11 cellular contexts compared by ENCODE assay signal in genomic region chr15:57747206-57747605, GRCh38. TPM values are rescaled to one million over a fixed set of nuclear protein-coding genes. Genes with fewer than 3 reads are reported as not detected.
A peak's percentile ranks its signal among the peaks of the same experiment; 100 is the strongest.
DNase-seq lines count a peak whose midpoint lies in the region; ATAC-seq and TF ChIP-seq lines count a peak whose summit lies in the region.
"Had no signal": no experiment of that assay in that cellular context is flagged by ENCODE, and none has a peak within 500 bp of the region (broad histone marks: within the 10 kb centered on the region; RNA-seq: fewer than 3 reads in every experiment).

No MANE protein-coding gene starts in this region.

- H3K9me3 ChIP-seq in psoas muscle (no peaks in the 10 kb centered on the region), SK-N-SH (no peaks in the 10 kb centered on the region)
- H3K9me3 ChIP-seq: body of pancreas, Peyer's patch had no signal

- no peak overlapping the region for H3K27ac ChIP-seq in psoas muscle
- no peak overlapping the region for H3K27ac ChIP-seq in SK-N-SH (ENCODE audit: low read depth in 2 of 2, low read length in 1 of 2)
- H3K27ac ChIP-seq: body of pancreas, Peyer's patch had no signal

- no peaks in the 10 kb centered on the region for H3K79me2 ChIP-seq in SK-N-SH (ENCODE audit: insufficient read depth)

- H3F3A ChIP-seq in SK-N-SH (replicated peaks; ENCODE audit: insufficient read depth) = no peaks in the 10 kb centered on the region

- H3K27me3 ChIP-seq in psoas muscle (ENCODE audit: insufficient read depth in 3 of 3, low read length in 2 of 3) = no peaks in the 10 kb centered on the region
- H3K27me3 ChIP-seq in SK-N-SH (ENCODE audit: insufficient read depth) = no peaks in the 10 kb centered on the region
- H3K27me3 ChIP-seq: body of pancreas, Peyer's patch had no signal

- TF ChIP-seq CTCF in NB4 (IDR thresholded peaks at IDR 0.05; ENCODE audit: low read depth, low read length) (no peak), fibroblast of villous mesenchyme (IDR thresholded peaks at IDR 0.05; ENCODE audit: insufficient read depth, low read depth, low read length) (no peak), psoas muscle (IDR thresholded peaks at IDR 0.05) (no peak), GM20000 (IDR thresholded peaks at IDR 0.05; ENCODE audit: extremely low read depth, missing control alignments) (no peak), SK-N-SH (IDR thresholded peaks at IDR 0.05) (no peak)

- CTCF ChIA-PET in SK-N-SH (lab: Yijun Ruan, JAX) = interaction anchor here (0.9 to 16.4 kb wide), 9 partner anchors 13 to 435 kb away, joined by 3 to 315 read pairs (median 4); partner anchors contain the start of gene ALDH1A2

- no peak overlapping the region for H3K4me3 ChIP-seq in NB4 (ENCODE audit: low read depth, low read length)
- peak overlapping the region; percentile 33 for H3K4me3 ChIP-seq in fibroblast of villous mesenchyme (ENCODE audit: low read depth, low read length)
- peak overlapping the region; percentile 28 for H3K4me3 ChIP-seq in psoas muscle
- no peak overlapping the region for H3K4me3 ChIP-seq in SK-N-SH (ENCODE audit: low read depth in 2 of 2, low read length in 1 of 2)
- H3K4me3 ChIP-seq: body of pancreas had no signal

- H3K9ac ChIP-seq in SK-N-SH = no peak overlapping the region

- POLR2A ChIA-PET in SK-N-SH (lab: Yijun Ruan, JAX) = no interaction called here

- intact Hi-C loops in psoas muscle (cut with DNase I) = no loop called here

- H3K4me1 ChIP-seq in psoas muscle (no peaks in the 10 kb centered on the region), SK-N-SH (ENCODE audit: control insufficient read depth in 1 of 2, insufficient read depth in 2 of 2, low read depth in 1 of 2, low read length in 1 of 2) (no peaks in the 10 kb centered on the region; a peak in 1 of 4 replicates)
- H3K4me1 ChIP-seq: body of pancreas, Peyer's patch had no signal

- peak; percentile 4 for DNase-seq in NCI-H2029 (lab: John Stamatoyannopoulos, UW)
- DNase-seq in NCI-H2029 treated with DMSO at 0.1 percent for 48 hours (lab: John Stamatoyannopoulos, UW) = no peak
- DNase-seq in NB4 (ENCODE audit: low read depth) = peak; percentile 2
- peak; percentile 49 for DNase-seq in fibroblast of villous mesenchyme (ENCODE audit: low read depth)
- peak; percentile 25 to 59 for DNase-seq in psoas muscle
- DNase-seq in HuH-7.5 (ENCODE audit: low spot score) = no peak
- no peak for DNase-seq in GM20000 (ENCODE audit: low spot score)
- DNase-seq in SK-N-SH = no peak
- DNase-seq: ACHN, Peyer's patch had no signal

- TF ChIP-seq POLR2A in NB4 (IDR thresholded peaks at IDR 0.05; ENCODE audit: extremely low read depth, insufficient read length) = no peak

- H4K20me1 ChIP-seq in SK-N-SH (ENCODE audit: insufficient read depth) = no peaks in the 10 kb centered on the region

- H2AFZ ChIP-seq in SK-N-SH (ENCODE audit: low read depth) = no peak overlapping the region

- no peaks in the 10 kb centered on the region for H3K9me2 ChIP-seq in SK-N-SH

- no peak for TF ChIP-seq RAD21 in SK-N-SH (IDR thresholded peaks at IDR 0.05; ENCODE audit: low read length)

- TF ChIP-seq EP300 in SK-N-SH (IDR thresholded peaks at IDR 0.05; ENCODE audit: borderline replicate concordance in 1 of 2, low read depth in 1 of 2, low read length in 1 of 2) = no peak

- WGBS in psoas muscle, 3 donors = 48 to 59% (median 48%) methylated on average over 9 of the region's 9 CpGs
- WGBS in SK-N-SH (ENCODE audit: low lambda C conversion rate) = 85% methylated on average over 8 of the region's 9 CpGs

- ATAC-seq in psoas muscle = peak in 1 of 4 donors; percentile 51
- ATAC-seq: body of pancreas had no signal

- no peak overlapping the region for H3K4me2 ChIP-seq in SK-N-SH

- H3K36me3 ChIP-seq in psoas muscle (ENCODE audit: insufficient read depth in 1 of 2, low read depth in 1 of 2) (no peaks in the 10 kb centered on the region), SK-N-SH (replicated peaks in 1 of 2; ENCODE audit: control insufficient read depth in 1 of 2, insufficient read depth in 2 of 2, low read length in 1 of 2) (no peaks in the 10 kb centered on the region)
- H3K36me3 ChIP-seq: Peyer's patch had no signal

TF ChIP-seq in SK-N-SH, 30 proteins besides CTCF, POLR2A, EP300 and RAD21:
- TF ChIP-seq RFX5 (IDR thresholded peaks at IDR 0.05; ENCODE audit: low read length) = no peak
- no peak for TF ChIP-seq RCOR1 (IDR thresholded peaks at IDR 0.05; ENCODE audit: low read length)
- TF ChIP-seq RXRA (IDR thresholded peaks at IDR 0.05; ENCODE audit: borderline replicate concordance, low read depth) = no peak
- TF ChIP-seq YY1 (IDR thresholded peaks at IDR 0.05; ENCODE audit: low read depth) = no peak
- TF ChIP-seq ELF1 (IDR thresholded peaks at IDR 0.05) = no peak
- no peak for TF ChIP-seq JUND (IDR thresholded peaks at IDR 0.05)
- no peak for TF ChIP-seq CHD2 (IDR thresholded peaks at IDR 0.05; ENCODE audit: low read length, partially characterized antibody)
- no peak for TF ChIP-seq EZH2phosphoT487 (IDR thresholded peaks at IDR 0.05; ENCODE audit: borderline replicate concordance, low read depth)
- no peak for TF ChIP-seq FOXJ3 (CRISPR knock-in tag; IDR thresholded peaks at IDR 0.05)
- no peak for TF ChIP-seq FOXM1 (IDR thresholded peaks at IDR 0.05; ENCODE audit: low read depth)

RNA-seq across cellular contexts. Expression of gene POLR2M, which starts 40.7 kb away (rescaled TPM):
- 71.7 and 637 TPM in 2 replicates for total RNA-seq in fibroblast of villous mesenchyme
- 100 to 1,000 TPM in 2 of 4 donors, 10 to 100 TPM in 2; 81.2 to 114 (median 94.2) TPM for total RNA-seq in psoas muscle
- 100 to 1,000 TPM in 2 of 3 donors, 10 to 100 TPM in 1; 78.0 to 403 (median 131) TPM for polyA plus RNA-seq in psoas muscle
- polyA plus RNA-seq in SK-N-SH (2012; rRNA removed) = 105 and 160 TPM in 2 replicates
- 105 and 127 TPM in 2 replicates for polyA plus RNA-seq in SK-N-SH (2012; cell fraction: cytosol; rRNA removed)
- 94.2 and 141 TPM in 2 replicates for polyA plus RNA-seq in SK-N-SH (2012; cell fraction: nucleus; rRNA removed)

Comparison
In these comparisons a context has a peak if more than half of its experiments do, and no peak if none do; other contexts are left out.
1. DNase-seq: peak in NCI-H2029 (single experiment), NB4 (single experiment), fibroblast of villous mesenchyme (single experiment) and psoas muscle (2 of 2); none in NCI-H2029 treated with DMSO at 0.1 percent for 48 hours (single experiment), HuH-7.5 (single experiment), GM20000 (single experiment) and SK-N-SH (single experiment).
2. H3K4me3 ChIP-seq: peak in fibroblast of villous mesenchyme (single experiment) and psoas muscle (single experiment); none in NB4 (single experiment) and SK-N-SH (0 of 2).